9 cellular contexts compared by ENCODE assay signal in genomic region chr14:100192250-100192671, GRCh38. TPM values are rescaled to one million over a fixed set of nuclear protein-coding genes. Genes with fewer than 3 reads are reported as not detected.
A peak's percentile ranks its signal among the peaks of the same experiment; 100 is the strongest.
DNase-seq lines count a peak whose midpoint lies in the region; ATAC-seq, FAIRE-seq and TF ChIP-seq lines count a peak whose summit lies in the region.
"Had no signal": no experiment of that assay in that cellular context is flagged by ENCODE, and none has a peak within 500 bp of the region (broad histone marks: within the 10 kb centered on the region; RNA-seq: fewer than 3 reads in every experiment).

No MANE protein-coding gene starts in this region.

- TF ChIP-seq EP300 in esophagus muscularis mucosa (IDR thresholded peaks at IDR 0.05) = no peak

- DNase-seq in Calu3 (no peak), SK-MEL-5 (ENCODE audit: low read depth, low spot score) (peak; percentile 16), esophagus muscularis mucosa (ENCODE audit: extremely low spot score) (no peak), pancreas (peak; percentile 22 to 74 (median 52)), NCI-H187 (lab: John Stamatoyannopoulos, UW) (no peak), GM19238 (ENCODE audit: insufficient read length, low spot score) (no peak), NCI-H2171 (lab: John Stamatoyannopoulos, UW) (no peak)

- no peaks in the 10 kb centered on the region for H3K36me3 ChIP-seq in esophagus muscularis mucosa
- no peaks in the 10 kb centered on the region for H3K36me3 ChIP-seq in pancreas

- in situ Hi-C loops in SK-MEL-5 (cut with HindIII; ENCODE audit: low pct_unique_long_range_greater_than_20kb, low sequenced_read_pairs) = no loop called here

- no peaks in the 10 kb centered on the region for H3K27me3 Mint-ChIP-seq in Calu3 (ENCODE audit: unreplicated experiment)

- peaks cover 9% of the 10 kb centered on the region for H3K4me1 Mint-ChIP-seq in Calu3 (ENCODE audit: low read depth, unreplicated experiment)

- peak overlapping the region; percentile 57 for H3K4me3 Mint-ChIP-seq in Calu3 (ENCODE audit: low read depth, unreplicated experiment)

- H3K9me3 ChIP-seq in esophagus muscularis mucosa = no peaks in the 10 kb centered on the region
- H3K9me3 ChIP-seq in pancreas = no peaks in the 10 kb centered on the region

- H3K4me1 ChIP-seq in esophagus muscularis mucosa (peaks cover 14 to 21% (median 19%) of the 10 kb centered on the region in 4 donors), pancreas (peaks cover 0 to 6% (median 5%) of the 10 kb centered on the region in 3 donors)

- H3K27ac ChIP-seq in esophagus muscularis mucosa (replicated peaks in 1 of 4) (peak overlapping the region; percentile 87 to 95 (median 90)), pancreas (peak overlapping the region; percentile 80 to 91 (median 84))

- CTCF ChIA-PET in Calu3 (lab: Charles Lee) = interaction anchor here (0.8 to 2.2 kb wide), 11 partner anchors 9 to 210 kb away, joined by 3 to 8 read pairs (median 3); no protein-coding TSS in a partner anchor

- H3K27ac Mint-ChIP-seq in Calu3 (ENCODE audit: unreplicated experiment) = no peak overlapping the region

- no peaks in the 10 kb centered on the region for H3K9me3 Mint-ChIP-seq in Calu3 (ENCODE audit: low read depth, unreplicated experiment)
- H3K9me3 Mint-ChIP-seq: neural crest cell had no signal

- TF ChIP-seq CTCF in Calu3 (IDR thresholded peaks at IDR 0.05; ENCODE audit: unreplicated experiment) (no peak), esophagus muscularis mucosa (IDR thresholded peaks at IDR 0.05) (no peak), pancreas (IDR thresholded peaks at IDR 0.05) (no peak)

- H3K36me3 Mint-ChIP-seq in Calu3 (ENCODE audit: insufficient read depth, unreplicated experiment) = no peaks in the 10 kb centered on the region

- H3K27me3 ChIP-seq in esophagus muscularis mucosa (no peaks in the 10 kb centered on the region), pancreas (no peaks in the 10 kb centered on the region)

- intact Hi-C loops in Calu3 (cut with micrococcal nuclease; ENCODE audit: unreplicated experiment) = loop anchor here (2.0 to 5.0 kb wide), 2 partner anchors 60 to 209 kb away; no protein-coding TSS in a partner anchor
- intact Hi-C loops in esophagus muscularis mucosa (cut with DNase I) = loop anchor here (2.0 to 5.0 kb wide), 2 partner anchors 85 to 185 kb away; partner anchors contain the start of gene WDR25
- intact Hi-C loops in pancreas (cut with DNase I) = loop anchor here in 1 of 3 donors (5.0 kb wide), 1 partner anchor 205 kb away; no protein-coding TSS in a partner anchor

- 58% methylated on average over 13 of the region's 21 CpGs for WGBS in esophagus muscularis mucosa
- 55 to 59% methylated on average over 21 of the region's 21 CpGs for WGBS in pancreas, 2 donors

- FAIRE-seq in pancreas (lab: Jason Lieb, UNC) = no peak

- peak in 1 of 4 donors; percentile 0 for ATAC-seq in pancreas
- no peak for ATAC-seq in HG02588 (IDR thresholded peaks at IDR 0.05; ENCODE audit: unreplicated experiment)

- BruUV-seq in Calu3 (replicated peaks; lab: Mats Ljungman, UMichigan) = no TSS peak

- TF ChIP-seq POLR2A in esophagus muscularis mucosa (IDR thresholded peaks at IDR 0.05; ENCODE audit: low read depth) = no peak

- peak overlapping the region; percentile 51 to 58 (median 53) for H3K4me3 ChIP-seq in esophagus muscularis mucosa
- H3K4me3 ChIP-seq in pancreas = peak overlapping the region; percentile 7 to 49 (median 32)

RNA-seq across cellular contexts. Expression of gene DEGS2, which starts 32.8 kb away (rescaled TPM):
- total RNA-seq in Calu3 (2022) (2.5 and 4.3 TPM in 2 replicates), esophagus muscularis mucosa (under 1 TPM in 3 of 4 donors, not detected in 1; 0.06 to 0.33 (median 0.11) TPM), pancreas (1 to 10 TPM; 2.8 to 7.3 (median 5.3) TPM)
- not detected in 2 replicates for total RNA-seq in SK-MEL-5 (2014; rRNA removed; shearing (Covaris generic))
- polyA plus RNA-seq in SK-MEL-5 (2015; cell fraction: cytosol; rRNA removed) = not detected in 2 replicates
- not detected in 2 replicates for polyA plus RNA-seq in SK-MEL-5 (2015; cell fraction: nucleus; rRNA removed)
- 1 to 10 TPM; 1.9 to 3.9 TPM for polyA plus RNA-seq in pancreas
- total RNA-seq: neural crest cell had no signal

RNA-seq across cellular contexts. Expression of gene YY1, which starts 46.7 kb away (rescaled TPM):
- total RNA-seq in Calu3 (2022) = 99.0 and 100.0 TPM in 2 replicates
- 56.5 and 60.4 TPM in 2 replicates for total RNA-seq in SK-MEL-5 (2014; rRNA removed; shearing (Covaris generic))
- polyA plus RNA-seq in SK-MEL-5 (2015; cell fraction: cytosol; rRNA removed) = 41.0 and 42.6 TPM in 2 replicates
- polyA plus RNA-seq in SK-MEL-5 (2015; cell fraction: nucleus; rRNA removed) = 52.3 and 55.1 TPM in 2 replicates
- total RNA-seq in esophagus muscularis mucosa = 10 to 100 TPM; 54.8 to 83.4 (median 62.7) TPM
- 10 to 100 TPM; 18.6 to 38.7 (median 26.4) TPM for total RNA-seq in pancreas
- polyA plus RNA-seq in pancreas = 10 to 100 TPM; 10.5 to 17.8 TPM

Comparison
In these comparisons a context has a peak if more than half of its experiments do, and no peak if none do; other contexts are left out.
1. DNase-seq: peak in SK-MEL-5 (single experiment) and pancreas (6 of 6); none in Calu3 (single experiment), esophagus muscularis mucosa (single experiment), NCI-H187 (0 of 2), GM19238 (single experiment) and NCI-H2171 (single experiment).